In genomic region chr1:121483961-121484424, GRCh38 we compare ENCODE assay signal across 13 cellular contexts.
A peak's percentile ranks its signal among the peaks of the same experiment; 100 is the strongest.
DNase-seq lines count a peak whose midpoint lies in the region; ATAC-seq, FAIRE-seq and TF ChIP-seq lines count a peak whose summit lies in the region.
"Had no signal": no experiment of that assay in that cellular context is flagged by ENCODE, and none has a peak within 500 bp of the region (broad histone marks: within the 10 kb centered on the region; RNA-seq: fewer than 3 reads in every experiment).

No MANE protein-coding gene starts in this region.

- no peak overlapping the region for H3K4me2 ChIP-seq in HepG2 (ENCODE audit: low read depth, low read length)

- no peak overlapping the region for H3K27ac ChIP-seq in HepG2 (ENCODE audit: extremely low read length, insufficient read depth, low read length)
- no peak overlapping the region for H3K27ac ChIP-seq in right lobe of liver
- peak overlapping the region; percentile 76 for H3K27ac ChIP-seq in SK-N-MC
- H3K27ac ChIP-seq: stomach, VCaP had no signal

- TF ChIP-seq RAD21 in HepG2 (CRISPR knock-in tag; IDR thresholded peaks at IDR 0.05): no peak

- H3K4me1 ChIP-seq in HepG2 (ENCODE audit: insufficient read depth, low read length): no peaks in the 10 kb centered on the region
- H3K4me1 ChIP-seq in right lobe of liver: no peaks in the 10 kb centered on the region
- H3K4me1 ChIP-seq: stomach had no signal

- no peak for TF ChIP-seq EP300 in HepG2 (IDR thresholded peaks at IDR 0.05; ENCODE audit: low read depth in 2 of 2, low read length in 2 of 2)
- no peak for TF ChIP-seq EP300 in HepG2 (CRISPR knock-in tag; IDR thresholded peaks at IDR 0.05; ENCODE audit: borderline replicate concordance)

- no peaks in the 10 kb centered on the region for H3K79me2 ChIP-seq in HepG2 (ENCODE audit: insufficient read depth, low read length)

- no peak overlapping the region for H3K4me3 ChIP-seq in HepG2 (replicated peaks in 1 of 3; ENCODE audit: insufficient read depth in 1 of 3, low read depth in 2 of 3, low read length in 3 of 3)
- no peak overlapping the region for H3K4me3 ChIP-seq in right lobe of liver
- no peak overlapping the region for H3K4me3 ChIP-seq in SK-N-MC
- H3K4me3 ChIP-seq: stomach had no signal

- ATAC-seq in HepG2 (no peak), right lobe of liver (no peak), GM19023 (IDR thresholded peaks at IDR 0.05; ENCODE audit: unreplicated experiment) (no peak)

- H3K9me3 ChIP-seq in HepG2 (ENCODE audit: low read length): no peaks in the 10 kb centered on the region; the same call in 1 of the 2 replicates
- H3K9me3 ChIP-seq in right lobe of liver: no peaks in the 10 kb centered on the region
- no peaks in the 10 kb centered on the region for H3K9me3 ChIP-seq in SK-N-MC (ENCODE audit: low read depth, low read length)

- in situ Hi-C loops in HepG2 (cut with HindIII; ENCODE audit: extremely low pct_ligation_motif_present, low pct_unique_long_range_greater_than_20kb): no loop called here

- BruUV-seq in HepG2 (replicated peaks; lab: Mats Ljungman, UMichigan): no TSS peak

- TF ChIP-seq CTCF in HepG2 (CRISPR knock-in tag; IDR thresholded peaks at IDR 0.05) (no peak), right lobe of liver (IDR thresholded peaks at IDR 0.05) (no peak)

- TF ChIP-seq POLR2A in HepG2 (IDR thresholded peaks at IDR 0.05; ENCODE audit: insufficient read depth in 1 of 2, low read depth in 2 of 2, low read length in 2 of 2) (no peak), right lobe of liver (IDR thresholded peaks at IDR 0.05) (no peak), GM12891 (IDR thresholded peaks at IDR 0.05; ENCODE audit: low read depth, low read length) (no peak)

- H3K36me3 ChIP-seq in HepG2 (replicated peaks in 1 of 2; ENCODE audit: control insufficient read depth in 1 of 2, insufficient read depth in 2 of 2, low read length in 2 of 2) (no peaks in the 10 kb centered on the region), right lobe of liver (no peaks in the 10 kb centered on the region), SK-N-MC (ENCODE audit: insufficient read depth, low read length) (no peaks in the 10 kb centered on the region)
- H3K36me3 ChIP-seq: stomach had no signal

- no peaks in the 10 kb centered on the region for H4K20me1 ChIP-seq in HepG2 (ENCODE audit: insufficient read depth, low read length)

- H3K27me3 ChIP-seq in HepG2 (ENCODE audit: control insufficient read depth in 1 of 2, insufficient read depth in 2 of 2, low read length in 2 of 2) (no peaks in the 10 kb centered on the region; a peak in 2 of 5 replicates), right lobe of liver (no peaks in the 10 kb centered on the region)
- H3K27me3 ChIP-seq: stomach had no signal

- intact Hi-C loops in HepG2 (cut with micrococcal nuclease; ENCODE audit: unreplicated experiment): no loop called here
- intact Hi-C loops in right lobe of liver (cut with DNase I): no loop called here

- CTCF ChIA-PET in HepG2 (lab: Yijun Ruan, JAX; ENCODE audit: low intra/inter-chr PET ratio, low total read pairs): no interaction called here

- FAIRE-seq in HepG2 (lab: Jason Lieb, UNC): no peak
- FAIRE-seq in urothelium cell line (lab: Jason Lieb, UNC): no peak
- no peak for FAIRE-seq in GM12891 (lab: Jason Lieb, UNC)

- DNase-seq in HepG2 (ENCODE audit: low spot score) (no peak), right lobe of liver (no peak), SK-N-MC (ENCODE audit: low read depth, low spot score) (peak; percentile 58), fibroblast of peridontal ligament (ENCODE audit: extremely low read depth) (peak; percentile 87), urothelium cell line (ENCODE audit: low spot score) (peak; percentile 17), GM12891 (ENCODE audit: insufficient read length, low spot score) (no peak), mesenteric fat pad (ENCODE audit: low spot score) (no peak)
- DNase-seq: cerebellar nuclear complex, DMS153, NCI-H1930, stomach had no signal

- no peak overlapping the region for H2AFZ ChIP-seq in HepG2 (ENCODE audit: low read length)

- no peak overlapping the region for H3K9ac ChIP-seq in HepG2 (ENCODE audit: insufficient read depth, low read depth, low read length)
- no peak overlapping the region for H3K9ac ChIP-seq in SK-N-MC (ENCODE audit: insufficient read length)

- POLR2A ChIA-PET in HepG2 (lab: Yijun Ruan, JAX): no interaction called here

TF ChIP-seq in HepG2, 621 proteins besides CTCF, POLR2A, EP300 and RAD21:
- TF ChIP-seq ARID3A (IDR thresholded peaks at IDR 0.05; ENCODE audit: low read depth, low read length) (no peak), FOSL2 (CRISPR knock-in tag; IDR thresholded peaks at IDR 0.05) (peak; percentile 71), ATF4 (CRISPR knock-in tag; IDR thresholded peaks at IDR 0.05) (peak in 1 of 2 experiments; percentile 76; a peak in 2 of 4 replicates)

TF ChIP-seq in GM12891, 5 proteins besides CTCF, POLR2A, EP300 and RAD21:
- TF ChIP-seq SPI1 (IDR thresholded peaks at IDR 0.05; ENCODE audit: low read depth, low read length) (no peak), PAX5 (IDR thresholded peaks at IDR 0.05; ENCODE audit: insufficient read depth, low read length, severe bottlenecking) (no peak), POU2F2 (IDR thresholded peaks at IDR 0.05; ENCODE audit: low read depth, low read length) (no peak), POLR2AphosphoS5 (IDR thresholded peaks at IDR 0.05; ENCODE audit: low read depth, low read length) (no peak), TAF1 (IDR thresholded peaks at IDR 0.05; ENCODE audit: low read depth, low read length) (no peak)

Comparison
In these comparisons a context has a peak if more than half of its experiments do, and no peak if none do; other contexts are left out.
1. DNase-seq: peak in SK-N-MC (single experiment), fibroblast of peridontal ligament (single experiment) and urothelium cell line (single experiment); none in HepG2 (single experiment), right lobe of liver (0 of 3), GM12891 (single experiment) and mesenteric fat pad (single experiment).